Comparison of ENCODE assay signal across 1 cellular context in the genomic region with DNA sequence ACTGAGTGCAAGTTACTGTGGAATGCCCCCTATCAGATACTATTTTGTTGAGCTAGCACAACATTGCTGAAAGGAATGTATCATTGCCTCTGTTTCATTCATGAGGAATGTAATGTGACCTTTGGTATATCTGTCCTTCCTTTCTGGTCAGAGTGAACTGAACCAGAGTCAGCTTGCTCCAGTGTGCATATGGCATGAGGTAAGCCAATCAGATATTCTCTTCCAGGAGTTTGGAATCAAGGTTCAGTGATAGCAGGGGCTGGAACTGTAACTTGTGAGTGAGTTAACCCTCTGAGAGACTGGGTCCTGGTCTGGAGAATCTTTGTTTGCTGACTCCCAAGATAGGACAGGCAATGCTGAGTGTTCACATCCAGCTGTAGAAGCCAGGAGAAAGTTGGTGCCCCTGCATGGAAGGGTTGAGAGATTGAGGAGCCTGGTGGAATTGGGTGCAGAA.
TF ChIP-seq lines count a peak whose summit lies in the region.

No MANE protein-coding gene starts in this region.

TF ChIP-seq in HepG2, 621 proteins besides CTCF, POLR2A, EP300 and RAD21 (continued from another document and continues in another):
- TF ChIP-seq, protein P1, sequence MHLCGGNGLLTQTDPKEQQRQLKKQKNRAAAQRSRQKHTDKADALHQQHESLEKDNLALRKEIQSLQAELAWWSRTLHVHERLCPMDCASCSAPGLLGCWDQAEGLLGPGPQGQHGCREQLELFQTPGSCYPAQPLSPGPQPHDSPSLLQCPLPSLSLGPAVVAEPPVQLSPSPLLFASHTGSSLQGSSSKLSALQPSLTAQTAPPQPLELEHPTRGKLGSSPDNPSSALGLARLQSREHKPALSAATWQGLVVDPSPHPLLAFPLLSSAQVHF (CRISPR knock-in tag; IDR thresholded peaks at IDR 0.05): no peak
- TF ChIP-seq, protein P2, sequence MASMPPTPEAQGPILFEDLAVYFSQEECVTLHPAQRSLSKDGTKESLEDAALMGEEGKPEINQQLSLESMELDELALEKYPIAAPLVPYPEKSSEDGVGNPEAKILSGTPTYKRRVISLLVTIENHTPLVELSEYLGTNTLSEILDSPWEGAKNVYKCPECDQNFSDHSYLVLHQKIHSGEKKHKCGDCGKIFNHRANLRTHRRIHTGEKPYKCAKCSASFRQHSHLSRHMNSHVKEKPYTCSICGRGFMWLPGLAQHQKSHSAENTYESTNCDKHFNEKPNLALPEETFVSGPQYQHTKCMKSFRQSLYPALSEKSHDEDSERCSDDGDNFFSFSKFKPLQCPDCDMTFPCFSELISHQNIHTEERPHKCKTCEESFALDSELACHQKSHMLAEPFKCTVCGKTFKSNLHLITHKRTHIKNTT (CRISPR knock-in tag; IDR thresholded peaks at IDR 0.05): no peak
- TF ChIP-seq ZNF678 (CRISPR knock-in tag; IDR thresholded peaks at IDR 0.05) (no peak), ZBTB37 (CRISPR knock-in tag; IDR thresholded peaks at IDR 0.05) (no peak), DBP (CRISPR knock-in tag; IDR thresholded peaks at IDR 0.05; ENCODE audit: not compliant biosample characterization) (no peak), ATF5 (CRISPR knock-in tag; IDR thresholded peaks at IDR 0.05; ENCODE audit: low read depth) (no peak), FOXK2 (IDR thresholded peaks at IDR 0.05) (0 out of 2 replicates have a peak, but pooled peaks have one; percentile 15), KDM2A (CRISPR knock-in tag; IDR thresholded peaks at IDR 0.05; ENCODE audit: borderline replicate concordance, low read depth) (no peak), ZBTB43 (CRISPR knock-in tag; conservative IDR thresholded peaks at IDR 0.05) (peak; percentile 62; the same call in 1 of the 2 replicates), SNRNP70 (IDR thresholded peaks at IDR 0.05; ENCODE audit: low read depth, low read length) (no peak), ZNF781 (CRISPR knock-in tag; IDR thresholded peaks at IDR 0.05; ENCODE audit: borderline replicate concordance, not compliant biosample characterization) (no peak), ZNF672 (CRISPR knock-in tag; IDR thresholded peaks at IDR 0.05) (no peak), ZNF512 (CRISPR knock-in tag; IDR thresholded peaks at IDR 0.05) (no peak), ZNF580 (CRISPR knock-in tag; IDR thresholded peaks at IDR 0.05; ENCODE audit: borderline replicate concordance, low read depth) (no peak), MXD4 (CRISPR knock-in tag; IDR thresholded peaks at IDR 0.05) (no peak), ADNP (CRISPR knock-in tag; IDR thresholded peaks at IDR 0.05) (no peak), JARID2 (CRISPR knock-in tag; IDR thresholded peaks at IDR 0.05; ENCODE audit: insufficient replicate concordance) (no peak), ZNF883 (CRISPR knock-in tag; IDR thresholded peaks at IDR 0.05; ENCODE audit: not compliant biosample characterization) (no peak), GATAD2A (CRISPR knock-in tag; IDR thresholded peaks at IDR 0.05) (peak; percentile 63), REXO4 (CRISPR knock-in tag; IDR thresholded peaks at IDR 0.05; ENCODE audit: borderline replicate concordance) (no peak), KDM5B (CRISPR knock-in tag; IDR thresholded peaks at IDR 0.05; ENCODE audit: borderline replicate concordance) (no peak), ATF1 (CRISPR knock-in tag; IDR thresholded peaks at IDR 0.05) (no peak), KDM3A (CRISPR knock-in tag; IDR thresholded peaks at IDR 0.05; ENCODE audit: low read depth) (no peak), ZNF326 (CRISPR knock-in tag; IDR thresholded peaks at IDR 0.05; ENCODE audit: borderline replicate concordance) (no peak), MTERF4 (CRISPR knock-in tag; IDR thresholded peaks at IDR 0.05) (no peak), ZNF431 (CRISPR knock-in tag; IDR thresholded peaks at IDR 0.05; ENCODE audit: borderline replicate concordance, low read depth) (no peak)
- TF ChIP-seq, protein P3, sequence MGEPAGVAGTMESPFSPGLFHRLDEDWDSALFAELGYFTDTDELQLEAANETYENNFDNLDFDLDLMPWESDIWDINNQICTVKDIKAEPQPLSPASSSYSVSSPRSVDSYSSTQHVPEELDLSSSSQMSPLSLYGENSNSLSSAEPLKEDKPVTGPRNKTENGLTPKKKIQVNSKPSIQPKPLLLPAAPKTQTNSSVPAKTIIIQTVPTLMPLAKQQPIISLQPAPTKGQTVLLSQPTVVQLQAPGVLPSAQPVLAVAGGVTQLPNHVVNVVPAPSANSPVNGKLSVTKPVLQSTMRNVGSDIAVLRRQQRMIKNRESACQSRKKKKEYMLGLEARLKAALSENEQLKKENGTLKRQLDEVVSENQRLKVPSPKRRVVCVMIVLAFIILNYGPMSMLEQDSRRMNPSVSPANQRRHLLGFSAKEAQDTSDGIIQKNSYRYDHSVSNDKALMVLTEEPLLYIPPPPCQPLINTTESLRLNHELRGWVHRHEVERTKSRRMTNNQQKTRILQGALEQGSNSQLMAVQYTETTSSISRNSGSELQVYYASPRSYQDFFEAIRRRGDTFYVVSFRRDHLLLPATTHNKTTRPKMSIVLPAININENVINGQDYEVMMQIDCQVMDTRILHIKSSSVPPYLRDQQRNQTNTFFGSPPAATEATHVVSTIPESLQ (CRISPR knock-in tag; conservative IDR thresholded peaks at IDR 0.05): no peak
- TF ChIP-seq, protein P4, sequence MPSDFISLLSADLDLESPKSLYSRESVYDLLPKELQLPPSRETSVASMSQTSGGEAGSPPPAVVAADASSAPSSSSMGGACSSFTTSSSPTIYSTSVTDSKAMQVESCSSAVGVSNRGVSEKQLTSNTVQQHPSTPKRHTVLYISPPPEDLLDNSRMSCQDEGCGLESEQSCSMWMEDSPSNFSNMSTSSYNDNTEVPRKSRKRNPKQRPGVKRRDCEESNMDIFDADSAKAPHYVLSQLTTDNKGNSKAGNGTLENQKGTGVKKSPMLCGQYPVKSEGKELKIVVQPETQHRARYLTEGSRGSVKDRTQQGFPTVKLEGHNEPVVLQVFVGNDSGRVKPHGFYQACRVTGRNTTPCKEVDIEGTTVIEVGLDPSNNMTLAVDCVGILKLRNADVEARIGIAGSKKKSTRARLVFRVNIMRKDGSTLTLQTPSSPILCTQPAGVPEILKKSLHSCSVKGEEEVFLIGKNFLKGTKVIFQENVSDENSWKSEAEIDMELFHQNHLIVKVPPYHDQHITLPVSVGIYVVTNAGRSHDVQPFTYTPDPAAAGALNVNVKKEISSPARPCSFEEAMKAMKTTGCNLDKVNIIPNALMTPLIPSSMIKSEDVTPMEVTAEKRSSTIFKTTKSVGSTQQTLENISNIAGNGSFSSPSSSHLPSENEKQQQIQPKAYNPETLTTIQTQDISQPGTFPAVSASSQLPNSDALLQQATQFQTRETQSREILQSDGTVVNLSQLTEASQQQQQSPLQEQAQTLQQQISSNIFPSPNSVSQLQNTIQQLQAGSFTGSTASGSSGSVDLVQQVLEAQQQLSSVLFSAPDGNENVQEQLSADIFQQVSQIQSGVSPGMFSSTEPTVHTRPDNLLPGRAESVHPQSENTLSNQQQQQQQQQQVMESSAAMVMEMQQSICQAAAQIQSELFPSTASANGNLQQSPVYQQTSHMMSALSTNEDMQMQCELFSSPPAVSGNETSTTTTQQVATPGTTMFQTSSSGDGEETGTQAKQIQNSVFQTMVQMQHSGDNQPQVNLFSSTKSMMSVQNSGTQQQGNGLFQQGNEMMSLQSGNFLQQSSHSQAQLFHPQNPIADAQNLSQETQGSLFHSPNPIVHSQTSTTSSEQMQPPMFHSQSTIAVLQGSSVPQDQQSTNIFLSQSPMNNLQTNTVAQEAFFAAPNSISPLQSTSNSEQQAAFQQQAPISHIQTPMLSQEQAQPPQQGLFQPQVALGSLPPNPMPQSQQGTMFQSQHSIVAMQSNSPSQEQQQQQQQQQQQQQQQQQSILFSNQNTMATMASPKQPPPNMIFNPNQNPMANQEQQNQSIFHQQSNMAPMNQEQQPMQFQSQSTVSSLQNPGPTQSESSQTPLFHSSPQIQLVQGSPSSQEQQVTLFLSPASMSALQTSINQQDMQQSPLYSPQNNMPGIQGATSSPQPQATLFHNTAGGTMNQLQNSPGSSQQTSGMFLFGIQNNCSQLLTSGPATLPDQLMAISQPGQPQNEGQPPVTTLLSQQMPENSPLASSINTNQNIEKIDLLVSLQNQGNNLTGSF (CRISPR knock-in tag; IDR thresholded peaks at IDR 0.05): no peak
- TF ChIP-seq, protein P5, sequence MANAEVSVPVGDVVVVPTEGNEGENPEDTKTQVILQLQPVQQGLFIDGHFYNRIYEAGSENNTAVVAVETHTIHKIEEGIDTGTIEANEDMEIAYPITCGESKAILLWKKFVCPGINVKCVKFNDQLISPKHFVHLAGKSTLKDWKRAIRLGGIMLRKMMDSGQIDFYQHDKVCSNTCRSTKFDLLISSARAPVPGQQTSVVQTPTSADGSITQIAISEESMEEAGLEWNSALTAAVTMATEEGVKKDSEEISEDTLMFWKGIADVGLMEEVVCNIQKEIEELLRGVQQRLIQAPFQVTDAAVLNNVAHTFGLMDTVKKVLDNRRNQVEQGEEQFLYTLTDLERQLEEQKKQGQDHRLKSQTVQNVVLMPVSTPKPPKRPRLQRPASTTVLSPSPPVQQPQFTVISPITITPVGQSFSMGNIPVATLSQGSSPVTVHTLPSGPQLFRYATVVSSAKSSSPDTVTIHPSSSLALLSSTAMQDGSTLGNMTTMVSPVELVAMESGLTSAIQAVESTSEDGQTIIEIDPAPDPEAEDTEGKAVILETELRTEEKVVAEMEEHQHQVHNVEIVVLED (CRISPR knock-in tag; IDR thresholded peaks at IDR 0.05; ENCODE audit: borderline replicate concordance): no peak
